In genomic region chr11:9839550-9839949, GRCh38 we compare ENCODE assay signal across 16 cellular contexts.
DNase-seq lines count a peak whose midpoint lies in the region; ATAC-seq, FAIRE-seq and TF ChIP-seq lines count a peak whose summit lies in the region.
"Had no signal": no experiment of that assay in that cellular context is flagged by ENCODE, and none has a peak within 500 bp of the region (broad histone marks: within the 10 kb centered on the region; RNA-seq: fewer than 3 reads in every experiment).

No MANE protein-coding gene starts in this region.

- in situ Hi-C loops in GM13977 (cut with MboI; ENCODE audit: low pct_unique_long_range_greater_than_20kb, low sequenced_read_pairs, unreplicated experiment): no loop called here

- peaks cover 18% of the 10 kb centered on the region for H3K4me1 ChIP-seq in vagina
- no peaks in the 10 kb centered on the region for H3K4me1 ChIP-seq in small intestine (ENCODE audit: control insufficient read depth in 2 of 2, insufficient read depth in 1 of 2, low read depth in 1 of 2, low read length in 1 of 2)

- no peaks in the 10 kb centered on the region for H3K27me3 Mint-ChIP-seq in natural killer cell treated with Interleukin-12 subunit alpha and Interleukin-12 subunit beta and Interleukin-15 and Interleukin-18, amount 100 ng/mL, for 72 hours
- H3K27me3 Mint-ChIP-seq in natural killer cell (ENCODE audit: low read depth in 2 of 2): no peaks in the 10 kb centered on the region
- H3K27me3 Mint-ChIP-seq in activated naive CD8-positive, alpha-beta T cell treated with anti-CD3 and anti-CD28 coated beads, Interleukin-2, amount 10 ng/mL, durations not matched to agents 7 days and 5 days: no peaks in the 10 kb centered on the region

- H3K27me3 ChIP-seq in vagina: no peaks in the 10 kb centered on the region
- H3K27me3 ChIP-seq in small intestine (ENCODE audit: control insufficient read depth in 2 of 2, insufficient read depth in 2 of 2, low read length in 2 of 2): no peaks in the 10 kb centered on the region
- H3K27me3 ChIP-seq: spleen had no signal

- POLR2A ChIA-PET in activated naive CD8-positive, alpha-beta T cell treated with anti-CD3 and anti-CD28 coated beads, Interleukin-2, amount 10 ng/mL, durations not matched to agents 7 days and 5 days (lab: Charles Lee): no interaction called here

- no peak for ATAC-seq in natural killer cell treated with Interleukin-12 subunit alpha and Interleukin-12 subunit beta and Interleukin-15 and Interleukin-18, amount 100 ng/mL, for 72 hours
- ATAC-seq in natural killer cell (no peak), HG03354 (IDR thresholded peaks at IDR 0.05; ENCODE audit: poor library complexity, severe bottlenecking, unreplicated experiment) (peak; percentile 71)
- ATAC-seq in activated naive CD8-positive, alpha-beta T cell treated with anti-CD3 and anti-CD28 coated beads, Interleukin-2, amount 10 ng/mL, durations not matched to agents 7 days and 5 days (ENCODE audit: low read depth): no peak
- ATAC-seq: left colon had no signal

- peaks cover 14% of the 10 kb centered on the region for H3K36me3 Mint-ChIP-seq in natural killer cell treated with Interleukin-12 subunit alpha and Interleukin-12 subunit beta and Interleukin-15 and Interleukin-18, amount 100 ng/mL, for 72 hours
- peaks cover 18% of the 10 kb centered on the region for H3K36me3 Mint-ChIP-seq in natural killer cell
- peaks cover 37% of the 10 kb centered on the region for H3K36me3 Mint-ChIP-seq in activated naive CD8-positive, alpha-beta T cell treated with anti-CD3 and anti-CD28 coated beads, Interleukin-2, amount 10 ng/mL, durations not matched to agents 7 days and 5 days

- no peak for DNase-seq in natural killer cell treated with Interleukin-12 subunit alpha and Interleukin-12 subunit beta and Interleukin-15 and Interleukin-18, amount 100 ng/mL, for 72 hours (ENCODE audit: low spot score)
- DNase-seq in natural killer cell: no peak
- no peak for DNase-seq in activated naive CD8-positive, alpha-beta T cell treated with anti-CD3 and anti-CD28 coated beads, Interleukin-2, amount 10 ng/mL, durations not matched to agents 7 days and 5 days
- no peak for DNase-seq in vagina (ENCODE audit: extremely low spot score in 2 of 2)
- DNase-seq in GM03348 (ENCODE audit: low spot score): no peak
- DNase-seq in GM13977 (ENCODE audit: low spot score): no peak
- no peak for DNase-seq in small intestine
- DNase-seq: activated CD4-positive, alpha-beta T cell treated with anti-CD3 and anti-CD28 coated beads, Interleukin-2, amount 50 U/mL, for 4 hours; effector CD4-positive, alpha-beta T cell; left colon; NCI-H510A; SK-N-SH; spleen had no signal

- H3K36me3 ChIP-seq in vagina (peaks cover 0 to 4% of the 10 kb centered on the region in 2 donors), small intestine (ENCODE audit: control insufficient read depth in 2 of 2, insufficient read depth in 2 of 2, low read length in 2 of 2) (peaks cover 1 to 4% of the 10 kb centered on the region in 2 donors)

- no peak for TF ChIP-seq POLR2A in vagina (IDR thresholded peaks at IDR 0.05)

- H3K27ac Mint-ChIP-seq in natural killer cell treated with Interleukin-12 subunit alpha and Interleukin-12 subunit beta and Interleukin-15 and Interleukin-18, amount 100 ng/mL, for 72 hours: peak overlapping the region; percentile 51 to 81
- H3K27ac Mint-ChIP-seq in natural killer cell: no peak overlapping the region
- H3K27ac Mint-ChIP-seq in activated naive CD8-positive, alpha-beta T cell treated with anti-CD3 and anti-CD28 coated beads, Interleukin-2, amount 10 ng/mL, durations not matched to agents 7 days and 5 days: peak overlapping the region; percentile 72

- H3K9me3 ChIP-seq in vagina (no peaks in the 10 kb centered on the region), small intestine (ENCODE audit: control insufficient read depth, low read depth) (no peaks in the 10 kb centered on the region)
- H3K9me3 ChIP-seq: SK-N-SH, spleen had no signal

- H3K27ac ChIP-seq in vagina (peak overlapping the region; percentile 30), small intestine (ENCODE audit: low read depth in 1 of 2, low read length in 1 of 2) (no peak overlapping the region)
- H3K27ac ChIP-seq: spleen had no signal

- 81 to 92% (median 89%) methylated on average over 4 of the region's 4 CpGs for WGBS in small intestine, 3 donors

- FAIRE-seq in small intestine (lab: Jason Lieb, UNC): no peak
- FAIRE-seq: astrocyte, urothelium cell line had no signal

- no peak overlapping the region for H3K4me3 ChIP-seq in vagina
- no peak overlapping the region for H3K4me3 ChIP-seq in small intestine (ENCODE audit: low read depth in 1 of 2, low read length in 2 of 2)
- H3K4me3 ChIP-seq: spleen had no signal

- no peak for TF ChIP-seq CTCF in natural killer cell (IDR thresholded peaks at IDR 0.05)
- no peak for TF ChIP-seq CTCF in vagina (IDR thresholded peaks at IDR 0.05)
- TF ChIP-seq CTCF in GM13977 (IDR thresholded peaks at IDR 0.05; ENCODE audit: extremely low read depth, insufficient read depth, missing control alignments): no peak

- peak overlapping the region; percentile 46 for H3K4me3 Mint-ChIP-seq in natural killer cell treated with Interleukin-12 subunit alpha and Interleukin-12 subunit beta and Interleukin-15 and Interleukin-18, amount 100 ng/mL, for 72 hours
- no peak overlapping the region for H3K4me3 Mint-ChIP-seq in natural killer cell
- H3K4me3 Mint-ChIP-seq in activated naive CD8-positive, alpha-beta T cell treated with anti-CD3 and anti-CD28 coated beads, Interleukin-2, amount 10 ng/mL, durations not matched to agents 7 days and 5 days: no peak overlapping the region

- H3K4me1 Mint-ChIP-seq in natural killer cell treated with Interleukin-12 subunit alpha and Interleukin-12 subunit beta and Interleukin-15 and Interleukin-18, amount 100 ng/mL, for 72 hours (ENCODE audit: low read depth in 2 of 2): peaks cover 24 to 33% of the 10 kb centered on the region in 2 donors
- H3K4me1 Mint-ChIP-seq in natural killer cell: no peaks in the 10 kb centered on the region
- peaks cover 36% of the 10 kb centered on the region for H3K4me1 Mint-ChIP-seq in activated naive CD8-positive, alpha-beta T cell treated with anti-CD3 and anti-CD28 coated beads, Interleukin-2, amount 10 ng/mL, durations not matched to agents 7 days and 5 days

- intact Hi-C loops in natural killer cell (cut with micrococcal nuclease) (no loop called here), vagina (cut with DNase I) (no loop called here)

- H3K9me3 Mint-ChIP-seq in natural killer cell treated with Interleukin-12 subunit alpha and Interleukin-12 subunit beta and Interleukin-15 and Interleukin-18, amount 100 ng/mL, for 72 hours: no peaks in the 10 kb centered on the region
- H3K9me3 Mint-ChIP-seq in natural killer cell: no peaks in the 10 kb centered on the region
- H3K9me3 Mint-ChIP-seq in activated naive CD8-positive, alpha-beta T cell treated with anti-CD3 and anti-CD28 coated beads, Interleukin-2, amount 10 ng/mL, durations not matched to agents 7 days and 5 days: no peaks in the 10 kb centered on the region

Comparison
In these comparisons a context has a peak if more than half of its experiments do, and no peak if none do; other contexts are left out.
1. H3K27ac Mint-ChIP-seq: peak in natural killer cell treated with Interleukin-12 subunit alpha and Interleukin-12 subunit beta and Interleukin-15 and Interleukin-18, amount 100 ng/mL, for 72 hours (2 of 2) and activated naive CD8-positive, alpha-beta T cell treated with anti-CD3 and anti-CD28 coated beads, Interleukin-2, amount 10 ng/mL, durations not matched to agents 7 days and 5 days (single experiment); none in natural killer cell (0 of 2).